Comparison of ENCODE assay signal across 1 cellular context in the genomic region with DNA sequence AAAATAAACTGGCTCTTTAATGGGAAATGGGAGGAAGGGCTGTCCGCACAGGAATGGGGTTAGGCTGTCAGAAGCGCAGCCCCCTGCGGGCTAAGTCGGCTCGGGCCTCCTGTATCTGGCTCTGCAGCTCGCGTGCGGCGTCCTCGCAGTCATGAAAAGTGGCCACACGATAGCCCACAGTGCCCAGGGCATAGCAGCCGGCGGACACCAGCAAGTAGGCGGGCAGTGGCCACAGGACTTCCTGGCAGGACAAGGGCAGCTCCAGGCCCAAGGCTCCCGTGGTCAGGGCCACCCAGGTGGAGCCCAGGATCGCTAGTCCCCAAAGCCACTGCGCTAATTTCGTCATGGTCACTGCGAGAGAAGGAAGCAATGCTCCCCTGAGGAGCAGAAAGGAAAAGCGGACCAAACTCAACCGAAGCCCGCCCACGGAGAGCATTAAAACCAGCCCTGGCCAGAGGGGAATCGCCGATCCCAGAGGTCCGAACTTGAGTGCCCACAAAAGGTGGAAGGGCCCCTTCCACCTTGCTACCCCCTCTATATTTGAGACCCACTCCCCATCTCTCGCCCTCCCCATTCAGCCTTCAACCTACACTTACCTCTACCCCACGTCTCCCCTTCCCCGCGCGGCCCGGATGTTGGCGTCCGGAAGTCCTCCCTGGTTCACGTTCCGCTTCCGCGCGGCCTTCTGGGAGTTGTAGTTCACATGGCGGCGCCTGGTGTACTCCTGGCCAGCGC.
A peak's percentile ranks its signal among the peaks of the same experiment; 100 is the strongest.
TF ChIP-seq lines count a peak whose summit lies in the region.

A gene with protein sequence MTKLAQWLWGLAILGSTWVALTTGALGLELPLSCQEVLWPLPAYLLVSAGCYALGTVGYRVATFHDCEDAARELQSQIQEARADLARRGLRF (minus strand): TSS at position 637 of the 735 bp plus-strand sequence. CDS start 291 bp downstream, at position 346.

TF ChIP-seq in HepG2, 621 proteins besides CTCF, POLR2A, EP300 and RAD21 (continued from another document and continues in another):
- TF ChIP-seq ISX (CRISPR knock-in tag; conservative IDR thresholded peaks at IDR 0.05), result no peak
- TF ChIP-seq TBX2 (CRISPR knock-in tag; IDR thresholded peaks at IDR 0.05; ENCODE audit: borderline replicate concordance), result peak; percentile 52; the same call in 1 of the 2 replicates
- TF ChIP-seq, protein P1, sequence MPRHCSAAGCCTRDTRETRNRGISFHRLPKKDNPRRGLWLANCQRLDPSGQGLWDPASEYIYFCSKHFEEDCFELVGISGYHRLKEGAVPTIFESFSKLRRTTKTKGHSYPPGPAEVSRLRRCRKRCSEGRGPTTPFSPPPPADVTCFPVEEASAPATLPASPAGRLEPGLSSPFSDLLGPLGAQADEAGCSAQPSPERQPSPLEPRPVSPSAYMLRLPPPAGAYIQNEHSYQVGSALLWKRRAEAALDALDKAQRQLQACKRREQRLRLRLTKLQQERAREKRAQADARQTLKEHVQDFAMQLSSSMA (CRISPR knock-in tag; IDR thresholded peaks at IDR 0.05), result 0 out of 2 replicates have a peak, but pooled peaks have one; percentile 49
- peak; percentile 75; the same call in 1 of the 2 replicates for TF ChIP-seq EEA1 (CRISPR knock-in tag; IDR thresholded peaks at IDR 0.05; ENCODE audit: borderline replicate concordance)
- no peak; the same call in 1 of the 2 replicates for TF ChIP-seq NRL (CRISPR knock-in tag; IDR thresholded peaks at IDR 0.05; ENCODE audit: borderline replicate concordance)
- TF ChIP-seq ZSCAN21 (CRISPR knock-in tag; IDR thresholded peaks at IDR 0.05; ENCODE audit: borderline replicate concordance), result peak; percentile 51; the same call in 1 of the 2 replicates
- no peak for TF ChIP-seq HES4 (CRISPR knock-in tag; IDR thresholded peaks at IDR 0.05; ENCODE audit: borderline replicate concordance)
- no peak; the same call in 1 of the 2 replicates for TF ChIP-seq RARA (CRISPR knock-in tag; IDR thresholded peaks at IDR 0.05)
- peak; percentile 47; the same call in 1 of the 2 replicates for TF ChIP-seq SPEN (CRISPR knock-in tag; IDR thresholded peaks at IDR 0.05; ENCODE audit: low read depth)
- TF ChIP-seq SP4 (CRISPR knock-in tag; IDR thresholded peaks at IDR 0.05), result no peak; the same call in 1 of the 2 replicates
- no peak for TF ChIP-seq GLMP (CRISPR knock-in tag; IDR thresholded peaks at IDR 0.05; ENCODE audit: borderline replicate concordance)
- TF ChIP-seq ZNF207 (IDR thresholded peaks at IDR 0.05; ENCODE audit: borderline replicate concordance), result no peak
- 0 out of 2 replicates have a peak, but pooled peaks have one; percentile 15 for TF ChIP-seq DR1 (CRISPR knock-in tag; IDR thresholded peaks at IDR 0.05)
- no peak for TF ChIP-seq FOXO4 (CRISPR knock-in tag; conservative IDR thresholded peaks at IDR 0.05)
- TF ChIP-seq PHB2 (IDR thresholded peaks at IDR 0.05; ENCODE audit: partially characterized antibody), result no peak
- TF ChIP-seq ATAD3A (CRISPR knock-in tag; IDR thresholded peaks at IDR 0.05), result 0 out of 2 replicates have a peak, but pooled peaks have one; percentile 11
- peak; percentile 61 for TF ChIP-seq ZNF350 (CRISPR knock-in tag; IDR thresholded peaks at IDR 0.05; ENCODE audit: borderline replicate concordance, low read depth)
- no peak for TF ChIP-seq ZNF552 (CRISPR knock-in tag; IDR thresholded peaks at IDR 0.05; ENCODE audit: borderline replicate concordance)
- peak; percentile 78; the same call in 1 of the 2 replicates for TF ChIP-seq WIZ (CRISPR knock-in tag; IDR thresholded peaks at IDR 0.05)
- TF ChIP-seq ZSCAN29 (CRISPR knock-in tag; conservative IDR thresholded peaks at IDR 0.05), result peak; percentile 56; the same call in 1 of the 2 replicates
- no peak for TF ChIP-seq SNAPC2 (CRISPR knock-in tag; IDR thresholded peaks at IDR 0.05)
- TF ChIP-seq NFKBIZ (CRISPR knock-in tag; IDR thresholded peaks at IDR 0.05), result peak; percentile 15; the same call in 1 of the 2 replicates
- TF ChIP-seq ATF6 (CRISPR knock-in tag; conservative IDR thresholded peaks at IDR 0.05), result 0 out of 2 replicates have a peak, but pooled peaks have one; percentile 22
- no peak for TF ChIP-seq TMF1 (CRISPR knock-in tag; IDR thresholded peaks at IDR 0.05; ENCODE audit: low read depth)
- 0 out of 2 replicates have a peak, but pooled peaks have one; percentile 72 for TF ChIP-seq ZNF235 (CRISPR knock-in tag; IDR thresholded peaks at IDR 0.05; ENCODE audit: borderline replicate concordance)
- no peak for TF ChIP-seq TCF7 (IDR thresholded peaks at IDR 0.05; ENCODE audit: low read depth)
- peak; percentile 61 for TF ChIP-seq MEF2D (CRISPR knock-in tag; IDR thresholded peaks at IDR 0.05)
- TF ChIP-seq KDM5A (IDR thresholded peaks at IDR 0.05; ENCODE audit: borderline replicate concordance, low read length), result peak; percentile 58
- 0 out of 2 replicates have a peak, but pooled peaks have one; percentile 42 for TF ChIP-seq MEIS2 (CRISPR knock-in tag; IDR thresholded peaks at IDR 0.05)
- TF ChIP-seq JUN (CRISPR knock-in tag; IDR thresholded peaks at IDR 0.05), result no peak
- TF ChIP-seq ZNF414 (CRISPR knock-in tag; IDR thresholded peaks at IDR 0.05), result no peak
- TF ChIP-seq, protein P2, sequence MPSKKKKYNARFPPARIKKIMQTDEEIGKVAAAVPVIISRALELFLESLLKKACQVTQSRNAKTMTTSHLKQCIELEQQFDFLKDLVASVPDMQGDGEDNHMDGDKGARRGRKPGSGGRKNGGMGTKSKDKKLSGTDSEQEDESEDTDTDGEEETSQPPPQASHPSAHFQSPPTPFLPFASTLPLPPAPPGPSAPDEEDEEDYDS (CRISPR knock-in tag; IDR thresholded peaks at IDR 0.05), result peak; percentile 69; the same call in 1 of the 2 replicates
- TF ChIP-seq SKIL (CRISPR knock-in tag; IDR thresholded peaks at IDR 0.05; ENCODE audit: borderline replicate concordance), result no peak
- TF ChIP-seq SIN3A (IDR thresholded peaks at IDR 0.05; ENCODE audit: borderline replicate concordance, low read depth, low read length), result peak; percentile 37; the same call in 1 of the 2 replicates
- peak; percentile 87 for TF ChIP-seq POLR2AphosphoS5 (IDR thresholded peaks at IDR 0.05; ENCODE audit: low read depth, low read length)
- TF ChIP-seq, protein P3, sequence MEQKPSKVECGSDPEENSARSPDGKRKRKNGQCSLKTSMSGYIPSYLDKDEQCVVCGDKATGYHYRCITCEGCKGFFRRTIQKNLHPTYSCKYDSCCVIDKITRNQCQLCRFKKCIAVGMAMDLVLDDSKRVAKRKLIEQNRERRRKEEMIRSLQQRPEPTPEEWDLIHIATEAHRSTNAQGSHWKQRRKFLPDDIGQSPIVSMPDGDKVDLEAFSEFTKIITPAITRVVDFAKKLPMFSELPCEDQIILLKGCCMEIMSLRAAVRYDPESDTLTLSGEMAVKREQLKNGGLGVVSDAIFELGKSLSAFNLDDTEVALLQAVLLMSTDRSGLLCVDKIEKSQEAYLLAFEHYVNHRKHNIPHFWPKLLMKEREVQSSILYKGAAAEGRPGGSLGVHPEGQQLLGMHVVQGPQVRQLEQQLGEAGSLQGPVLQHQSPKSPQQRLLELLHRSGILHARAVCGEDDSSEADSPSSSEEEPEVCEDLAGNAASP (CRISPR knock-in tag; IDR thresholded peaks at IDR 0.05; ENCODE audit: borderline replicate concordance), result no peak; the same call in 1 of the 2 replicates
- TF ChIP-seq ZNF124 (CRISPR knock-in tag; IDR thresholded peaks at IDR 0.05), result no peak
- 0 out of 2 replicates have a peak, but pooled peaks have one; percentile 13 for TF ChIP-seq ISL2 (CRISPR knock-in tag; IDR thresholded peaks at IDR 0.05)
- no peak for TF ChIP-seq ETS1 (CRISPR knock-in tag; IDR thresholded peaks at IDR 0.05)
- TF ChIP-seq FOXK1 (CRISPR knock-in tag; IDR thresholded peaks at IDR 0.05; ENCODE audit: borderline replicate concordance, low read depth), result peak; percentile 76; the same call in 1 of the 2 replicates
- peak; percentile 40; the same call in 1 of the 2 replicates for TF ChIP-seq HMGXB3 (CRISPR knock-in tag; IDR thresholded peaks at IDR 0.05; ENCODE audit: borderline replicate concordance)
- no peak for TF ChIP-seq NR2F2 (IDR thresholded peaks at IDR 0.05; ENCODE audit: borderline replicate concordance, low read depth)
